Comparison of ENCODE assay signal across 16 cellular contexts in the genomic region with DNA sequence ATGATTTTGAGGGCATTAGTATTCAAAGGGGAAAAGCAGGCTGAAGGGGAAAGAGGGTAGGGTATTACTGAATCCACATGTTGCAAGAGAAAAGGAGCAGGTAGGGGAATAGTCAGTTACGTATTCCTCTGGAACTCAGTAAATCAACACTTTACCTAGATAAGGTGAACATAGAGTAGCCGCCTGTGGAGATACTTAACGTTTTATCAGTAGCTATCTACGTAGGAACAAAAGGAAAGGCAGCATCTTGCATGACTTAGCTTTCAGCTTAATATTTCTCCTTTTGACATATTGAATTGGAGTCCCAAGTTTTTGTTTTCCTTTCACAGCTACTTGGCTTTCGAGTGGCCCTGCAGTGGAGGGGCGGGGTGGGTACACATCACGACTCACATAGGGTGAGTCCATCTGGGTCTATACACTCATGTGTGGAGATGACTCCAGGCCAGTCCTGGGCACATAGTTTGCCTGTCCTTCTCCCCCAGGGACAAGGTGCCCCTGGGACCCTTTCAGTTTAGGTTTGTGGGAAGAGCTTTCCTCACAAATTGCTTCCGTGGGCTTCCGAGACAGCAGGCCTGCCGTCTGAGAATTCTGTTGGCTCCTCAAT. TPM values are rescaled to one million over a fixed set of nuclear protein-coding genes. Genes with fewer than 3 reads are reported as not detected.
DNase-seq lines count a peak whose midpoint lies in the region; ATAC-seq and TF ChIP-seq lines count a peak whose summit lies in the region.
"Had no signal": no experiment of that assay in that cellular context is flagged by ENCODE, and none has a peak within 500 bp of the region (broad histone marks: within the 10 kb centered on the region; RNA-seq: fewer than 3 reads in every experiment).

No MANE protein-coding gene starts in this region.

- H3K4me1 ChIP-seq in IMR-90 (ENCODE audit: control insufficient read depth, insufficient read depth, low read length) = peaks cover 14% of the 10 kb centered on the region
- peaks cover 7% of the 10 kb centered on the region for H3K4me1 ChIP-seq in endodermal cell (ENCODE audit: control insufficient read depth, insufficient read depth, low read length)
- peaks cover 20 to 57% of the 10 kb centered on the region in 2 donors for H3K4me1 ChIP-seq in lung (ENCODE audit: control insufficient read depth in 2 of 2, insufficient read depth in 2 of 2, low read length in 2 of 2)

- H3K27me3 ChIP-seq in IMR-90 (ENCODE audit: control insufficient read depth, insufficient read depth, low read length) (no peaks in the 10 kb centered on the region), endodermal cell (ENCODE audit: control insufficient read depth, insufficient read depth, low read length, poor library complexity, severe bottlenecking) (no peaks in the 10 kb centered on the region), lung (ENCODE audit: control insufficient read depth, insufficient read depth) (no peaks in the 10 kb centered on the region)
- H3K27me3 ChIP-seq: right lobe of liver had no signal

- no TSS peak for BruUV-seq in IMR-90 (replicated peaks; lab: Mats Ljungman, UMichigan)

- H2AK5ac ChIP-seq in IMR-90 (ENCODE audit: low read depth, low read length) = no peak overlapping the region

- H3K79me1 ChIP-seq in IMR-90 (ENCODE audit: low read depth in 1 of 2, low read length in 2 of 2) = peaks cover 63 to 85% of the 10 kb centered on the region in 2 experiments

- H3K4me3 Mint-ChIP-seq in endodermal cell = peak overlapping the region; percentile 22
- no peak overlapping the region for H3K4me3 Mint-ChIP-seq in activated CD8-positive, alpha-beta T cell treated with anti-CD3 and anti-CD28 coated beads, Interleukin-2, amount 10 ng/mL, durations not matched to agents 7 days and 5 days
- H3K4me3 Mint-ChIP-seq: activated T-helper 1 cell treated with anti-CD3 and anti-CD28 coated beads, Interleukin-12 subunit alpha, Interleukin-12 subunit beta, Interleukin-2, Interleukin-4 antibody, amounts not matched to agents 30 ng/mL and 10 ng/mL and 1 ng/mL, durations not matched to agents 14 hours and 24 hours and 36 hours; CD8-positive, alpha-beta T cell; GM23338 had no signal

- no peak for TF ChIP-seq POLR2A in IMR-90 (IDR thresholded peaks at IDR 0.05; ENCODE audit: low read depth, low read length)

- peaks cover 52% of the 10 kb centered on the region for H4K20me1 ChIP-seq in IMR-90 (ENCODE audit: insufficient read depth, low read length)

- H4K5ac ChIP-seq in IMR-90 (ENCODE audit: low read depth, low read length) = no peak overlapping the region

- no peak overlapping the region for H4K8ac ChIP-seq in IMR-90 (ENCODE audit: low read depth in 2 of 2, low read length in 2 of 2)

- dilution Hi-C loops in IMR-90 (cut with HindIII; ENCODE audit: low sequenced_read_pairs, unreplicated experiment) = no loop called here

- peaks cover 55% of the 10 kb centered on the region for H3K4me1 Mint-ChIP-seq in endodermal cell
- H3K4me1 Mint-ChIP-seq in activated CD8-positive, alpha-beta T cell treated with anti-CD3 and anti-CD28 coated beads, Interleukin-2, amount 10 ng/mL, durations not matched to agents 7 days and 5 days (ENCODE audit: low read depth) = peaks cover 30% of the 10 kb centered on the region

- in situ Hi-C loops in IMR-90 (cut with MboI; ENCODE audit: low sequenced_read_pairs) = no loop called here

- ATAC-seq in IMR-90 (ENCODE audit: low read depth) = no peak
- ATAC-seq in lung (ENCODE audit: insufficient read depth, low FRiP score) = peak; percentile 43
- no peak for ATAC-seq in activated CD8-positive, alpha-beta T cell treated with anti-CD3 and anti-CD28 coated beads, Interleukin-2, amount 10 ng/mL, durations not matched to agents 7 days and 5 days
- ATAC-seq: CD8-positive, alpha-beta T cell; GM23338 had no signal

- no peak overlapping the region for H3K9ac ChIP-seq in IMR-90 (ENCODE audit: low read depth, low read length)
- H3K9ac ChIP-seq in endodermal cell (ENCODE audit: extremely low read depth, low read length, poor library complexity, severe bottlenecking) = peak overlapping the region; percentile 65

- no peak overlapping the region for H3K23ac ChIP-seq in IMR-90 (ENCODE audit: low read depth, low read length)

- TF ChIP-seq CTCF in IMR-90 (conservative IDR thresholded peaks at IDR 0.05; ENCODE audit: low read depth, low read length) (no peak), endodermal cell (conservative IDR thresholded peaks at IDR 0.05) (no peak), lung (IDR thresholded peaks at IDR 0.05; ENCODE audit: control extremely low read depth, extremely low read depth) (no peak)

- no peak overlapping the region for H2BK5ac ChIP-seq in IMR-90 (ENCODE audit: low read depth, low read length, poor library complexity, severe bottlenecking)

- no peak overlapping the region for H4K91ac ChIP-seq in IMR-90 (ENCODE audit: insufficient read depth, low read depth, low read length)

- peaks cover 23% of the 10 kb centered on the region for H3K9me1 ChIP-seq in IMR-90 (ENCODE audit: insufficient read depth, low read length)

- H3K36me3 Mint-ChIP-seq in endodermal cell (ENCODE audit: low read depth) = peaks cover 5% of the 10 kb centered on the region
- peaks cover 12% of the 10 kb centered on the region for H3K36me3 Mint-ChIP-seq in activated CD8-positive, alpha-beta T cell treated with anti-CD3 and anti-CD28 coated beads, Interleukin-2, amount 10 ng/mL, durations not matched to agents 7 days and 5 days (ENCODE audit: low read depth)

- no peak overlapping the region for H3K18ac ChIP-seq in IMR-90 (ENCODE audit: low read depth, low read length)

- intact Hi-C loops in IMR-90 (cut with micrococcal nuclease) = no loop called here

- peaks cover 7% of the 10 kb centered on the region for H3K9me3 Mint-ChIP-seq in endodermal cell
- no peaks in the 10 kb centered on the region for H3K9me3 Mint-ChIP-seq in activated CD8-positive, alpha-beta T cell treated with anti-CD3 and anti-CD28 coated beads, Interleukin-2, amount 10 ng/mL, durations not matched to agents 7 days and 5 days (ENCODE audit: insufficient read depth)
- H3K9me3 Mint-ChIP-seq: activated T-helper 1 cell treated with anti-CD3 and anti-CD28 coated beads, Interleukin-12 subunit alpha, Interleukin-12 subunit beta, Interleukin-2, Interleukin-4 antibody, amounts not matched to agents 30 ng/mL and 10 ng/mL and 1 ng/mL, durations not matched to agents 14 hours and 24 hours and 36 hours had no signal

- H3K4ac ChIP-seq in IMR-90 (ENCODE audit: low read depth, low read length) = no peak overlapping the region

- peak overlapping the region; percentile 87 for H3K27ac Mint-ChIP-seq in endodermal cell
- no peak overlapping the region for H3K27ac Mint-ChIP-seq in activated CD8-positive, alpha-beta T cell treated with anti-CD3 and anti-CD28 coated beads, Interleukin-2, amount 10 ng/mL, durations not matched to agents 7 days and 5 days
- H3K27ac Mint-ChIP-seq: activated T-helper 1 cell treated with anti-CD3 and anti-CD28 coated beads, Interleukin-12 subunit alpha, Interleukin-12 subunit beta, Interleukin-2, Interleukin-4 antibody, amounts not matched to agents 30 ng/mL and 10 ng/mL and 1 ng/mL, durations not matched to agents 14 hours and 24 hours and 36 hours; CD8-positive, alpha-beta T cell; GM23338 had no signal

- no peak overlapping the region for H3K14ac ChIP-seq in IMR-90 (replicated peaks; ENCODE audit: low read depth, low read length)

- no peak overlapping the region for H3K4me3 ChIP-seq in IMR-90 (ENCODE audit: insufficient read depth, low read depth, low read length)
- H3K4me3 ChIP-seq in endodermal cell (ENCODE audit: low read length) = peak overlapping the region; percentile 30
- H3K4me3 ChIP-seq in lung = no peak overlapping the region
- H3K4me3 ChIP-seq: GM23338, right lobe of liver had no signal

- no peak overlapping the region for H3K27ac ChIP-seq in IMR-90 (ENCODE audit: insufficient read depth, low read length)
- H3K27ac ChIP-seq in endodermal cell (ENCODE audit: low read depth, low read length) = no peak overlapping the region
- H3K27ac ChIP-seq in lung (ENCODE audit: low read depth in 1 of 2, low read length in 1 of 2) = peak overlapping the region in 1 of 2 donors; percentile 75
- H3K27ac ChIP-seq: right lobe of liver had no signal

- H3K36me3 ChIP-seq in IMR-90 (ENCODE audit: control insufficient read depth, insufficient read depth, low read length) (no peaks in the 10 kb centered on the region), endodermal cell (ENCODE audit: control insufficient read depth, insufficient read depth, low read length) (no peaks in the 10 kb centered on the region), lung (ENCODE audit: control insufficient read depth in 2 of 2, insufficient read depth in 2 of 2, low read length in 2 of 2) (no peaks in the 10 kb centered on the region)
- H3K36me3 ChIP-seq: right lobe of liver had no signal

- CTCF ChIA-PET in IMR-90 (lab: Yijun Ruan, JAX) = no interaction called here
- CTCF ChIA-PET in activated CD8-positive, alpha-beta T cell treated with anti-CD3 and anti-CD28 coated beads, Interleukin-2, amount 10 ng/mL, durations not matched to agents 7 days and 5 days (lab: Charles Lee) = no interaction called here

- no CpG with 5 or more reads among the region's 10 CpGs for WGBS in IMR-90 (ENCODE audit: extremely low coverage in 2 of 2, insufficient read length in 1 of 2), 2 experiments
- 46 to 87% methylated on average over 8 to 10 of the region's 10 CpGs for WGBS in endodermal cell (ENCODE audit: insufficient coverage in 1 of 2, insufficient read length in 1 of 2), 2 experiments
- 62% methylated on average over 10 of the region's 10 CpGs for WGBS in lung, 2 donors

- POLR2A ChIA-PET in IMR-90 (lab: Charles Lee; ENCODE audit: unreplicated experiment) = no interaction called here
- POLR2A ChIA-PET in activated CD8-positive, alpha-beta T cell treated with anti-CD3 and anti-CD28 coated beads, Interleukin-2, amount 10 ng/mL, durations not matched to agents 7 days and 5 days (lab: Charles Lee) = interaction anchor here (0.5 to 0.7 kb wide), 2 partner anchors 30 to 31 kb away, joined by 3 read pairs; no protein-coding TSS in a partner anchor

- no peak overlapping the region for H2AK9ac ChIP-seq in IMR-90 (replicated peaks; ENCODE audit: low read depth, low read length, poor library complexity)

- no peak overlapping the region for H3K4me2 ChIP-seq in IMR-90 (ENCODE audit: low read depth, low read length)
- H3K4me2 ChIP-seq: GM23338 had no signal

- no peak overlapping the region for H2AFZ ChIP-seq in IMR-90 (replicated peaks; ENCODE audit: low read length, poor library complexity)
- H2AFZ ChIP-seq: GM23338 had no signal

- H2BK120ac ChIP-seq in IMR-90 (ENCODE audit: low read depth, low read length) = no peak overlapping the region

- H2BK20ac ChIP-seq in IMR-90 (ENCODE audit: low read depth, low read length) = no peak overlapping the region

- DNase-seq in DMS79 (lab: John Stamatoyannopoulos, UW) = peak; percentile 46
- peak; percentile 20 for DNase-seq in IMR-90
- peak; percentile 75 for DNase-seq in endodermal cell
- DNase-seq in lung (ENCODE audit: low spot score) = no peak
- no peak for DNase-seq in activated CD4-positive, alpha-beta T cell treated with anti-CD3 and anti-CD28 coated beads, Interleukin-2, amount 50 U/mL, for 1 hour
- DNase-seq in central memory CD4-positive, alpha-beta T cell = no peak
- no peak for DNase-seq in stimulated activated CD4-positive, alpha-beta T cell treated with anti-CD3 and anti-CD28 coated beads, Interleukin-4, amount 100 ng/mL, for 1 hour
- no peak for DNase-seq in activated CD8-positive, alpha-beta T cell treated with anti-CD3 and anti-CD28 coated beads, Interleukin-2, amount 10 ng/mL, durations not matched to agents 7 days and 5 days
- DNase-seq: caudate nucleus; CD8-positive, alpha-beta T cell; NK-92 treated with Interleukin-12 subunit alpha and Interleukin-12 subunit beta, amount 100 ng/mL, for 24 hours; occipital lobe; right lobe of liver; stimulated activated CD4-positive, alpha-beta T cell treated with anti-CD3 and anti-CD28 coated beads, Interleukin-1b, Interleukin-23, amount 100 ng/mL, for 48 hours had no signal

- H3K9me3 ChIP-seq in IMR-90 (ENCODE audit: control insufficient read depth, insufficient read depth, low read length) = peaks cover 3% of the 10 kb centered on the region; the same call in 1 of the 2 replicates
- H3K9me3 ChIP-seq in endodermal cell (ENCODE audit: control insufficient read depth, low read length) = peaks cover 17% of the 10 kb centered on the region
- no peaks in the 10 kb centered on the region for H3K9me3 ChIP-seq in lung (ENCODE audit: control insufficient read depth in 2 of 2, insufficient read depth in 1 of 2, low read length in 1 of 2)
- H3K9me3 ChIP-seq: right lobe of liver had no signal

- TF ChIP-seq RAD21 in IMR-90 (IDR thresholded peaks at IDR 0.05; ENCODE audit: low read length) = no peak

- H3K56ac ChIP-seq in IMR-90 (ENCODE audit: extremely low read depth, insufficient read depth, low read length) = no peak overlapping the region

- H3K27me3 Mint-ChIP-seq in endodermal cell (ENCODE audit: insufficient read depth) = no peaks in the 10 kb centered on the region
- no peaks in the 10 kb centered on the region for H3K27me3 Mint-ChIP-seq in activated CD8-positive, alpha-beta T cell treated with anti-CD3 and anti-CD28 coated beads, Interleukin-2, amount 10 ng/mL, durations not matched to agents 7 days and 5 days (ENCODE audit: low read depth)

- H2BK15ac ChIP-seq in IMR-90 (ENCODE audit: low read depth, low read length) = no peak overlapping the region

RNA-seq across cellular contexts. Expression of gene CCNY, which starts 48.1 kb away (rescaled TPM):
- total RNA-seq in IMR-90 (2012; rRNA removed) (81.4 and 131 TPM in 2 replicates), endodermal cell (10 to 100 TPM; 60.5 to 65.9 TPM), lung (10 to 100 TPM; 43.4 to 63.0 TPM)
- polyA plus RNA-seq in IMR-90 (2012; rRNA removed) (24.8 and 38.0 TPM in 2 replicates), lung (10 to 100 TPM; 26.6 to 34.3 TPM)
- polyA plus RNA-seq in IMR-90 (2012; cell fraction: cytosol; rRNA removed) = 12.8 and 15.6 TPM in 2 replicates
- 9.9 and 36.3 TPM in 2 replicates for polyA plus RNA-seq in IMR-90 (2012; cell fraction: nucleus; rRNA removed; ENCODE audit: low replicate concordance)
- polyA plus RNA-seq in endodermal cell (2013, experiment 1 of 2) = 47.6 TPM
- 44.6 TPM for polyA plus RNA-seq in endodermal cell (2013, experiment 2 of 2)
- total RNA-seq in activated CD8-positive, alpha-beta T cell treated with anti-CD3 and anti-CD28 coated beads, Interleukin-2, amount 10 ng/mL, durations not matched to agents 7 days and 5 days = 10 to 100 TPM; 55.6 to 64.1 TPM

Comparison
In these comparisons a context has a peak if more than half of its experiments do, and no peak if none do; other contexts are left out.
1. DNase-seq: peak in DMS79 (single experiment), IMR-90 (single experiment) and endodermal cell (single experiment); none in lung (single experiment), activated CD4-positive, alpha-beta T cell treated with anti-CD3 and anti-CD28 coated beads, Interleukin-2, amount 50 U/mL, for 1 hour (single experiment), central memory CD4-positive, alpha-beta T cell (single experiment), stimulated activated CD4-positive, alpha-beta T cell treated with anti-CD3 and anti-CD28 coated beads, Interleukin-4, amount 100 ng/mL, for 1 hour (single experiment) and activated CD8-positive, alpha-beta T cell treated with anti-CD3 and anti-CD28 coated beads, Interleukin-2, amount 10 ng/mL, durations not matched to agents 7 days and 5 days (single experiment).